2 cellular contexts compared by ENCODE assay signal in the genomic region with DNA sequence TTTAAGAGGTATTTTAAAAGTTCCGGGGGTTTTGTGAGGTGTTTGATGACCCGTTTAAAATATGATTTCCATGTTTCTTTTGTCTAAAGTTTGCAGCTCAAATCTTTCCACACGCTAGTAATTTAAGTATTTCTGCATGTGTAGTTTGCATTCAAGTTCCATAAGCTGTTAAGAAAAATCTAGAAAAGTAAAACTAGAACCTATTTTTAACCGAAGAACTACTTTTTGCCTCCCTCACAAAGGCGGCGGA.
TF ChIP-seq lines count a peak whose summit lies in the region.

No MANE protein-coding gene starts in this region.

TF ChIP-seq in SK-N-SH, 30 proteins besides CTCF, POLR2A, EP300 and RAD21 (continued from another document):
- TF ChIP-seq USF2 (IDR thresholded peaks at IDR 0.05; ENCODE audit: borderline replicate concordance, low read depth, low read length): no peak

TF ChIP-seq in SK-N-SH treated with all-trans-retinoic acid at 6 μM for 48 hours, 23 proteins besides CTCF, POLR2A, EP300 and RAD21 (continued from another document):
- TF ChIP-seq, protein P1, sequence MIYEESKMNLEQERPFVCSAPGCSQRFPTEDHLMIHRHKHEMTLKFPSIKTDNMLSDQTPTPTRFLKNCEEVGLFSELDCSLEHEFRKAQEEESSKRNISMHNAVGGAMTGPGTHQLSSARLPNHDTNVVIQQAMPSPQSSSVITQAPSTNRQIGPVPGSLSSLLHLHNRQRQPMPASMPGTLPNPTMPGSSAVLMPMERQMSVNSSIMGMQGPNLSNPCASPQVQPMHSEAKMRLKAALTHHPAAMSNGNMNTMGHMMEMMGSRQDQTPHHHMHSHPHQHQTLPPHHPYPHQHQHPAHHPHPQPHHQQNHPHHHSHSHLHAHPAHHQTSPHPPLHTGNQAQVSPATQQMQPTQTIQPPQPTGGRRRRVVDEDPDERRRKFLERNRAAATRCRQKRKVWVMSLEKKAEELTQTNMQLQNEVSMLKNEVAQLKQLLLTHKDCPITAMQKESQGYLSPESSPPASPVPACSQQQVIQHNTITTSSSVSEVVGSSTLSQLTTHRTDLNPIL (CRISPR knock-in tag; IDR thresholded peaks at IDR 0.05; ENCODE audit: low read depth): no peak
- TF ChIP-seq ZC3H10 (CRISPR knock-in tag; IDR thresholded peaks at IDR 0.05) (no peak), BACH2 (CRISPR knock-in tag; IDR thresholded peaks at IDR 0.05; ENCODE audit: borderline replicate concordance) (no peak), ZNF8 (CRISPR knock-in tag; IDR thresholded peaks at IDR 0.05) (no peak), POU6F1 (CRISPR knock-in tag; IDR thresholded peaks at IDR 0.05; ENCODE audit: borderline replicate concordance, low read depth) (no peak), OSR1 (CRISPR knock-in tag; IDR thresholded peaks at IDR 0.05) (no peak), GLIS3 (CRISPR knock-in tag; IDR thresholded peaks at IDR 0.05) (no peak), TOX (CRISPR knock-in tag; IDR thresholded peaks at IDR 0.05; ENCODE audit: borderline replicate concordance) (no peak), ZFP3 (CRISPR knock-in tag; IDR thresholded peaks at IDR 0.05) (no peak)
